12 cellular contexts compared by ENCODE assay signal in the genomic region with DNA sequence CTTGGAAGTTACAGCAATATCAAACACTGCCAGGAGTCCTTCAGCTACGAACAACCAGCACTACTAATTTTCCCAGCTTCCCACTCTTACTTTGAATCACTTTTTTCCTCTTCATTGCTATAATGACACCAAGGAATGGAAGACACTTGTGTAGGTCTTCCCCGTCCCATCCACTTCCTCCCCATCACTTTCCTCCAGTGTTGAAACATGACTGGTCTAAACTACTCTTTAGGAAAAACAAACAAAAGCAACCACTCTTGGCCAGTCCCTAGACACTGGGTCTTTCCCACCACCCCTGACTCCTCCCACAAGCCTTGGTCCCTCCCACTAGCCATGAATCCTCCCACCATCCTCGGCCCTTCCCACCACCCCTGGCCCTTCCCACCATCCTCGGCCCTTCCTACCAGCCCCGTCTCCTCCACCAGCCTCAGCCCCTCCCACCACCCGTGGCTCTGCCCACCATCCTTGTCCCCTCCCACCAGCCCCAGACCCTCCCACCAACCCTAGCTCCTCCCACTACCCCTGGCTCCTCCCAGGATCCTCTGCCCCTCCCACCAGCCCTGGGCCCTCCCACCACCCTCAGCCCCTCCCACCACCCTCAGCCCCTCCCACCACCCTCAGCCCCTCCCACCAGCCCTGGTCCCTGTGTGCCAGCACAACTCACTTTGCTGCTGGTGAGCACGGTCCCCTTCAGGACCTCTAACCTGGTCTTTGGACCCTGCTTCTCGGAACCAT.
DNase-seq lines count a peak whose midpoint lies in the region; ATAC-seq and TF ChIP-seq lines count a peak whose summit lies in the region.
"Had no signal": no experiment of that assay in that cellular context is flagged by ENCODE, and none has a peak within 500 bp of the region (broad histone marks: within the 10 kb centered on the region; RNA-seq: fewer than 3 reads in every experiment).

No MANE protein-coding gene starts in this region.

- WGBS in upper lobe of left lung, 2 donors = 71 to 91% methylated on average over 7 to 8 of the region's 8 CpGs

- no peaks in the 10 kb centered on the region for H3K36me3 ChIP-seq in breast epithelium
- no peaks in the 10 kb centered on the region for H3K36me3 ChIP-seq in upper lobe of left lung
- H3K36me3 ChIP-seq: SJSA1 had no signal

- H3K9me3 Mint-ChIP-seq in MCF 10A (ENCODE audit: unreplicated experiment) = no peaks in the 10 kb centered on the region
- H3K9me3 Mint-ChIP-seq: dendritic cell treated with granulocyte-macrophage colony-stimulating factor and Interleukin-4, amounts not matched to agents 40 ng/mL and 50 ng/mL, for 4 days had no signal

- DNase-seq in MCF 10A (ENCODE audit: unreplicated experiment) = peak; percentile 4
- no peak for DNase-seq in breast epithelium (ENCODE audit: low spot score in 2 of 2)
- peak; percentile 43 for DNase-seq in HT-29 (ENCODE audit: low spot score)
- peak; percentile 31 to 56 for DNase-seq in erythroblast (lab: John Stamatoyannopoulos, UW)
- DNase-seq in upper lobe of left lung = peak in 1 of 2 donors; percentile 23
- DNase-seq in NCI-H2029 treated with DMSO at 0.1 percent for 48 hours (lab: John Stamatoyannopoulos, UW) = no peak
- DNase-seq in globus pallidus (ENCODE audit: low spot score) = no peak
- no peak for DNase-seq in AG08395 (ENCODE audit: low spot score)
- DNase-seq: C1 segment of cervical spinal cord had no signal

- no peak overlapping the region for H3K4me3 Mint-ChIP-seq in MCF 10A (ENCODE audit: unreplicated experiment)
- H3K4me3 Mint-ChIP-seq: dendritic cell treated with granulocyte-macrophage colony-stimulating factor and Interleukin-4, amounts not matched to agents 40 ng/mL and 50 ng/mL, for 4 days; neural crest cell had no signal

- H3K27me3 ChIP-seq in breast epithelium (no peaks in the 10 kb centered on the region), upper lobe of left lung (no peaks in the 10 kb centered on the region)
- H3K27me3 ChIP-seq: SJSA1 had no signal

- peaks cover 6% of the 10 kb centered on the region for H3K4me1 Mint-ChIP-seq in MCF 10A (ENCODE audit: insufficient read depth, unreplicated experiment)

- no TSS peak for BruUV-seq in MCF 10A (replicated peaks; lab: Mats Ljungman, UMichigan)

- POLR2A ChIA-PET in MCF 10A (lab: Yijun Ruan, JAX) = no interaction called here

- H3K27ac Mint-ChIP-seq in MCF 10A (ENCODE audit: low read depth, unreplicated experiment) = no peak overlapping the region
- H3K27ac Mint-ChIP-seq: dendritic cell treated with granulocyte-macrophage colony-stimulating factor and Interleukin-4, amounts not matched to agents 40 ng/mL and 50 ng/mL, for 4 days had no signal

- H3K4me1 ChIP-seq in breast epithelium (peaks cover 0 to under 1% of the 10 kb centered on the region in 2 donors), upper lobe of left lung (peaks cover 0 to 3% (median under 1%) of the 10 kb centered on the region in 4 donors)
- H3K4me1 ChIP-seq: SJSA1 had no signal

- TF ChIP-seq POLR2A in breast epithelium (IDR thresholded peaks at IDR 0.05) = no peak
- TF ChIP-seq POLR2A in erythroblast (IDR thresholded peaks at IDR 0.05; ENCODE audit: low read length) = no peak
- no peak for TF ChIP-seq POLR2A in upper lobe of left lung (IDR thresholded peaks at IDR 0.05)

- H3K27ac ChIP-seq in breast epithelium (no peak overlapping the region), upper lobe of left lung (no peak overlapping the region)
- H3K27ac ChIP-seq: SJSA1 had no signal

- TF ChIP-seq EP300 in upper lobe of left lung (IDR thresholded peaks at IDR 0.05) = no peak

- peak; percentile 27 to 41 for ATAC-seq in upper lobe of left lung (ENCODE audit: low FRiP score in 2 of 2)

- intact Hi-C loops in MCF 10A (cut with micrococcal nuclease) = no loop called here
- intact Hi-C loops in breast epithelium (cut with DNase I; ENCODE audit: low total_unique reads) = loop anchor here (10.0 kb wide), 1 partner anchor 632 kb away; no protein-coding TSS in a partner anchor

- H3K36me3 Mint-ChIP-seq in MCF 10A (ENCODE audit: insufficient read depth, unreplicated experiment) = no peaks in the 10 kb centered on the region

- CTCF ChIA-PET in MCF 10A (lab: Yijun Ruan, JAX) = no interaction called here

- H3K9me3 ChIP-seq in breast epithelium (no peaks in the 10 kb centered on the region), upper lobe of left lung (no peaks in the 10 kb centered on the region)
- H3K9me3 ChIP-seq: SJSA1 had no signal

- TF ChIP-seq CTCF in MCF 10A (IDR thresholded peaks at IDR 0.05; ENCODE audit: unreplicated experiment) (no peak), breast epithelium (IDR thresholded peaks at IDR 0.05) (no peak), upper lobe of left lung (IDR thresholded peaks at IDR 0.05) (no peak)

- H3K4me3 ChIP-seq in breast epithelium (no peak overlapping the region), upper lobe of left lung (no peak overlapping the region)
- H3K4me3 ChIP-seq: SJSA1 had no signal

- H3K27me3 Mint-ChIP-seq in MCF 10A (ENCODE audit: insufficient read depth, unreplicated experiment) = peaks cover 39% of the 10 kb centered on the region

Comparison
In these comparisons a context has a peak if more than half of its experiments do, and no peak if none do; other contexts are left out.
1. DNase-seq: peak in MCF 10A (single experiment), HT-29 (single experiment) and erythroblast (2 of 2); none in breast epithelium (0 of 2), NCI-H2029 treated with DMSO at 0.1 percent for 48 hours (single experiment), globus pallidus (single experiment) and AG08395 (single experiment).